ENCODE assay signal across 11 cellular contexts in the genomic region with DNA sequence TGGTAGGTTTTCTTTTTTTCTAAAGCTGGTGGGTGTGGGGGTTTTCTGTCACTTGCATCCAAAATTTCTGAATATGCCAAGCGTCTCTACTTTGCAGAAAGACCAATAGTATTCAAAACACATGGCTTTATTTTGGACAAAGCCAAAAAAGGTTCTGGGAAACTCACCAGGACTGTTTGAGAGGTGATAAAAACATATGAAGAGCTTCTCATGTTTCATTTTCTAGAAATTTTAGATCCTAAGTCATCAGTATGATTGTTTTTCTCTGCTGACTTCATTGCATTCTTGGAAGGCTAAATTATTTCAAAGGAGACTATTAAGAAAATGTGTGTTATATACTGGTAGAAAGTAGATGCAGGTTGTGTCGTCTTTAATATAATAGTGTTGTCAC. TPM values are rescaled to one million over a fixed set of nuclear protein-coding genes. Genes with fewer than 3 reads are reported as not detected.
DNase-seq lines count a peak whose midpoint lies in the region; ATAC-seq and TF ChIP-seq lines count a peak whose summit lies in the region.
"Had no signal": no experiment of that assay in that cellular context is flagged by ENCODE, and none has a peak within 500 bp of the region (broad histone marks: within the 10 kb centered on the region; RNA-seq: fewer than 3 reads in every experiment).

No MANE protein-coding gene starts in this region.

- H3K4me3 ChIP-seq in adipocyte (ENCODE audit: low read length) (peak overlapping the region; percentile 78), foreskin fibroblast (ENCODE audit: low read depth in 1 of 2, low read length in 2 of 2) (no peak overlapping the region), left lung (no peak overlapping the region)
- H3K4me3 ChIP-seq: transverse colon had no signal

- intact Hi-C loops in left lung (cut with DNase I), result no loop called here

- H3K27ac Mint-ChIP-seq in activated T-cell treated with anti-CD3 and anti-CD28 coated beads, Interleukin-2, amount 50 U/mL, for 24 hours, result peak overlapping the region; percentile 89
- H3K27ac Mint-ChIP-seq in stimulated activated effector memory CD8-positive, alpha-beta T cell treated with anti-CD3 and anti-CD28 coated beads, Interleukin-12 subunit alpha, Interleukin-12 subunit beta, amount 100 ng/mL, for 72 hours, result peak overlapping the region; percentile 11
- H3K27ac Mint-ChIP-seq: activated B cell treated with CpG ODN at 0.5 μM for 24 hours had no signal

- TF ChIP-seq CTCF in foreskin fibroblast (IDR thresholded peaks at IDR 0.05; ENCODE audit: low read depth, low read length) (no peak), left lung (IDR thresholded peaks at IDR 0.05) (no peak)

- H3K4me1 ChIP-seq in adipocyte (ENCODE audit: control insufficient read depth, insufficient read depth, low read length) (peaks cover 32% of the 10 kb centered on the region), left lung (peaks cover 4 to 7% of the 10 kb centered on the region in 2 donors)

- H3K27me3 Mint-ChIP-seq in activated T-cell treated with anti-CD3 and anti-CD28 coated beads, Interleukin-2, amount 50 U/mL, for 24 hours, result peaks cover 22% of the 10 kb centered on the region
- H3K27me3 Mint-ChIP-seq in activated T-cell treated with anti-CD3 and anti-CD28 coated beads, Interleukin-2, amount 50 U/mL, for 4 hours (ENCODE audit: low read depth), result peaks cover 16% of the 10 kb centered on the region
- H3K27me3 Mint-ChIP-seq: activated B cell treated with CpG ODN at 0.5 μM for 24 hours had no signal

- H3K9ac ChIP-seq in adipocyte (ENCODE audit: low read length), result peak overlapping the region; percentile 59

- no peak for DNase-seq in activated T-cell treated with anti-CD3 and anti-CD28 coated beads, Interleukin-2, amount 50 U/mL, for 24 hours
- no peak for DNase-seq in activated T-cell treated with anti-CD3 and anti-CD28 coated beads, Interleukin-2, amount 50 U/mL, for 4 hours
- peak; percentile 25 for DNase-seq in adipocyte (ENCODE audit: low read depth)
- DNase-seq in foreskin fibroblast, result peak; percentile 4 to 25
- DNase-seq in stimulated activated effector memory CD8-positive, alpha-beta T cell treated with anti-CD3 and anti-CD28 coated beads, Interleukin-12 subunit alpha, Interleukin-12 subunit beta, amount 100 ng/mL, for 72 hours (ENCODE audit: low spot score in 2 of 2), result no peak
- DNase-seq in left lung, result no peak
- no peak for DNase-seq in substantia nigra (lab: John Stamatoyannopoulos, UW)
- DNase-seq: activated B cell treated with CpG ODN at 0.5 μM for 24 hours, transverse colon had no signal

- ATAC-seq in activated T-cell treated with anti-CD3 and anti-CD28 coated beads, Interleukin-2, amount 50 U/mL, for 4 hours, result no peak
- no peak for ATAC-seq in stimulated activated effector memory CD8-positive, alpha-beta T cell treated with anti-CD3 and anti-CD28 coated beads, Interleukin-12 subunit alpha, Interleukin-12 subunit beta, amount 100 ng/mL, for 72 hours
- no peak for ATAC-seq in left lung
- no peak for ATAC-seq in HG03159 (IDR thresholded peaks at IDR 0.05; ENCODE audit: unreplicated experiment)

- H3K27me3 ChIP-seq in adipocyte (replicated peaks; ENCODE audit: control insufficient read depth, insufficient read depth, low read length), result no peaks in the 10 kb centered on the region
- no peaks in the 10 kb centered on the region for H3K27me3 ChIP-seq in left lung
- H3K27me3 ChIP-seq: transverse colon had no signal

- no peaks in the 10 kb centered on the region for H3K9me3 Mint-ChIP-seq in activated T-cell treated with anti-CD3 and anti-CD28 coated beads, Interleukin-2, amount 50 U/mL, for 24 hours
- H3K9me3 Mint-ChIP-seq in activated T-cell treated with anti-CD3 and anti-CD28 coated beads, Interleukin-2, amount 50 U/mL, for 4 hours, result no peaks in the 10 kb centered on the region
- no peaks in the 10 kb centered on the region for H3K9me3 Mint-ChIP-seq in stimulated activated effector memory CD8-positive, alpha-beta T cell treated with anti-CD3 and anti-CD28 coated beads, Interleukin-12 subunit alpha, Interleukin-12 subunit beta, amount 100 ng/mL, for 72 hours
- H3K9me3 Mint-ChIP-seq: activated B cell treated with CpG ODN at 0.5 μM for 24 hours had no signal

- no peak overlapping the region for H3K27ac ChIP-seq in left lung
- no peak overlapping the region for H3K27ac ChIP-seq in substantia nigra (ENCODE audit: low read depth, low read length, poor library complexity, severe bottlenecking)

- H3K36me3 ChIP-seq in adipocyte (ENCODE audit: control insufficient read depth, insufficient read depth, low read length, severe bottlenecking) (peaks cover 9% of the 10 kb centered on the region), left lung (peaks cover 0 to 8% of the 10 kb centered on the region in 2 donors)

- peaks cover 16% of the 10 kb centered on the region for H3K36me3 Mint-ChIP-seq in activated T-cell treated with anti-CD3 and anti-CD28 coated beads, Interleukin-2, amount 50 U/mL, for 24 hours (ENCODE audit: low read depth)
- peaks cover 4% of the 10 kb centered on the region for H3K36me3 Mint-ChIP-seq in activated T-cell treated with anti-CD3 and anti-CD28 coated beads, Interleukin-2, amount 50 U/mL, for 4 hours (ENCODE audit: insufficient read depth)
- peaks cover 10% of the 10 kb centered on the region for H3K36me3 Mint-ChIP-seq in stimulated activated effector memory CD8-positive, alpha-beta T cell treated with anti-CD3 and anti-CD28 coated beads, Interleukin-12 subunit alpha, Interleukin-12 subunit beta, amount 100 ng/mL, for 72 hours

- H3K4me1 Mint-ChIP-seq in activated T-cell treated with anti-CD3 and anti-CD28 coated beads, Interleukin-2, amount 50 U/mL, for 24 hours (ENCODE audit: low read depth), result peaks cover 27% of the 10 kb centered on the region
- H3K4me1 Mint-ChIP-seq in activated T-cell treated with anti-CD3 and anti-CD28 coated beads, Interleukin-2, amount 50 U/mL, for 4 hours (ENCODE audit: low read depth), result peaks cover 14% of the 10 kb centered on the region
- peaks cover 16% of the 10 kb centered on the region for H3K4me1 Mint-ChIP-seq in stimulated activated effector memory CD8-positive, alpha-beta T cell treated with anti-CD3 and anti-CD28 coated beads, Interleukin-12 subunit alpha, Interleukin-12 subunit beta, amount 100 ng/mL, for 72 hours

- H3K9me3 ChIP-seq in adipocyte (ENCODE audit: control insufficient read depth, low read length) (no peaks in the 10 kb centered on the region), left lung (no peaks in the 10 kb centered on the region)
- H3K9me3 ChIP-seq: transverse colon had no signal

- peak overlapping the region; percentile 31 for H3K4me3 Mint-ChIP-seq in activated T-cell treated with anti-CD3 and anti-CD28 coated beads, Interleukin-2, amount 50 U/mL, for 24 hours
- H3K4me3 Mint-ChIP-seq in activated T-cell treated with anti-CD3 and anti-CD28 coated beads, Interleukin-2, amount 50 U/mL, for 4 hours, result no peak overlapping the region
- H3K4me3 Mint-ChIP-seq in stimulated activated effector memory CD8-positive, alpha-beta T cell treated with anti-CD3 and anti-CD28 coated beads, Interleukin-12 subunit alpha, Interleukin-12 subunit beta, amount 100 ng/mL, for 72 hours, result peak overlapping the region; percentile 24
- H3K4me3 Mint-ChIP-seq: activated B cell treated with CpG ODN at 0.5 μM for 24 hours; activated naive CD8-positive, alpha-beta T cell had no signal

RNA-seq across cellular contexts. Expression of a gene that starts 51.3 kb away (rescaled TPM):
- 10 to 100 TPM; 31.8 to 36.8 (median 32.2) TPM for total RNA-seq in activated T-cell treated with anti-CD3 and anti-CD28 coated beads, Interleukin-2, amount 50 U/mL, for 4 hours
- 10 to 100 TPM; 20.8 to 23.2 TPM for total RNA-seq in left lung

Comparison
In these comparisons a context has a peak if more than half of its experiments do, and no peak if none do; other contexts are left out.
1. DNase-seq: peak in adipocyte (single experiment) and foreskin fibroblast (2 of 2); none in activated T-cell treated with anti-CD3 and anti-CD28 coated beads, Interleukin-2, amount 50 U/mL, for 24 hours (single experiment), activated T-cell treated with anti-CD3 and anti-CD28 coated beads, Interleukin-2, amount 50 U/mL, for 4 hours (single experiment), stimulated activated effector memory CD8-positive, alpha-beta T cell treated with anti-CD3 and anti-CD28 coated beads, Interleukin-12 subunit alpha, Interleukin-12 subunit beta, amount 100 ng/mL, for 72 hours (0 of 2), left lung (0 of 2) and substantia nigra (0 of 49).